ENCODE assay signal across 34 cellular contexts in genomic region chr1:59949648-59950047, GRCh38. TPM values are rescaled to one million over a fixed set of nuclear protein-coding genes. Genes with fewer than 3 reads are reported as not detected.
DNase-seq lines count a peak whose midpoint lies in the region; ATAC-seq and TF ChIP-seq lines count a peak whose summit lies in the region.
"Had no signal": no experiment of that assay in that cellular context is flagged by ENCODE, and none has a peak within 500 bp of the region (broad histone marks: within the 10 kb centered on the region; RNA-seq: fewer than 3 reads in every experiment).

No MANE protein-coding gene starts in this region.

- no peaks in the 10 kb centered on the region for H3K27me3 ChIP-seq in BE2C
- H3K27me3 ChIP-seq: BLaER1; BLaER1 treated with 17β-estradiol and CSF1 and Interleukin-3, amounts not matched to agents 10 nM and 100 nM had no signal

- DNase-seq in HT-29 (ENCODE audit: low spot score) = peak; percentile 12
- no peak for DNase-seq in left colon
- no peak for DNase-seq in mucosa of descending colon
- DNase-seq in BE2C = no peak
- no peak for DNase-seq in NCI-H774 (lab: John Stamatoyannopoulos, UW)
- DNase-seq: 8988T; ACHN; AML-193; C1 segment of cervical spinal cord; Caco-2; Calu3; CD4-positive, alpha-beta memory T cell; CD4-positive, alpha-beta T cell; CD4-positive, CD25-positive, alpha-beta regulatory T cell; CD8-positive, alpha-beta memory T cell; CD8-positive, alpha-beta T cell; COR-L47; DMS 273 treated with DMSO at 0.1 percent for 48 hours; DMS153; DMS53; DMS79; DMS79 treated with DMSO at 0.1 percent for 48 hours; DND-41; EL had no signal

- no peaks in the 10 kb centered on the region for H3K9me3 ChIP-seq in mucosa of descending colon
- H3K9me3 ChIP-seq in BE2C = no peaks in the 10 kb centered on the region
- H3K9me3 ChIP-seq: A549; BLaER1; BLaER1 treated with 17β-estradiol and CSF1 and Interleukin-3, amounts not matched to agents 10 nM and 100 nM; Caco-2 had no signal

- intact Hi-C loops in left colon (cut with DNase I, micrococcal nuclease) (loop anchor here in 1 of 2 donors (5.0 kb wide), 1 partner anchor 72 kb away; no protein-coding TSS in a partner anchor), mucosa of descending colon (cut with DNase I, micrococcal nuclease) (no loop called here)

- no peak overlapping the region for H3K4me3 ChIP-seq in mucosa of descending colon
- H3K4me3 ChIP-seq in BE2C (ENCODE audit: low read depth, low read length) = no peak overlapping the region
- H3K4me3 ChIP-seq: A549; BLaER1; BLaER1 treated with 17β-estradiol and CSF1 and Interleukin-3, amounts not matched to agents 10 nM and 100 nM had no signal

- H3K27ac ChIP-seq in VCaP = peak overlapping the region; percentile 9; the same call in 1 of the 2 replicates
- H3K27ac ChIP-seq: 22Rv1; A549; BLaER1; BLaER1 treated with 17β-estradiol and CSF1 and Interleukin-3, amounts not matched to agents 10 nM and 100 nM; C4-2B had no signal

- TF ChIP-seq CTCF in VCaP (conservative IDR thresholded peaks at IDR 0.05) = no peak
- no peak for TF ChIP-seq CTCF in mucosa of descending colon (IDR thresholded peaks at IDR 0.05)
- no peak for TF ChIP-seq CTCF in BE2C (IDR thresholded peaks at IDR 0.05; ENCODE audit: low read depth, low read length)

- H3K36me3 ChIP-seq in mucosa of descending colon (ENCODE audit: low read depth) (no peaks in the 10 kb centered on the region), BE2C (no peaks in the 10 kb centered on the region)
- H3K36me3 ChIP-seq: BLaER1; BLaER1 treated with 17β-estradiol and CSF1 and Interleukin-3, amounts not matched to agents 10 nM and 100 nM had no signal

- ATAC-seq in left colon (peak; percentile 81), mucosa of descending colon (peak; percentile 57), HG02759 (IDR thresholded peaks at IDR 0.05; ENCODE audit: unreplicated experiment) (no peak), GM21423 (IDR thresholded peaks at IDR 0.05; ENCODE audit: unreplicated experiment) (no peak)
- ATAC-seq: A549; CD8-positive, alpha-beta T cell had no signal

- no peaks in the 10 kb centered on the region for H3K4me1 ChIP-seq in mucosa of descending colon (ENCODE audit: low read depth)
- no peaks in the 10 kb centered on the region for H3K4me1 ChIP-seq in BE2C
- H3K4me1 ChIP-seq: A549, BLaER1, Caco-2 had no signal

RNA-seq across cellular contexts. Expression of gene CYP2J2, which starts 23.1 kb away (rescaled TPM):
- total RNA-seq in HT-29 (2014; rRNA removed; shearing (Covaris generic)) = not detected in 2 replicates
- total RNA-seq in left colon (10 to 100 TPM; 31.1 to 61.6 TPM), mucosa of descending colon (10 to 100 TPM; 21.8 to 58.6 (median 45.6) TPM)
- polyA plus RNA-seq in BE2C (2012; ENCODE audit: insufficient read depth, insufficient read length, low read depth) = not detected
- total RNA-seq: A172; CD4-positive, CD25-positive, alpha-beta regulatory T cell had no signal
- polyA plus RNA-seq: CD14-positive monocyte had no signal

Comparison
In these comparisons a context has a peak if more than half of its experiments do, and no peak if none do; other contexts are left out.
1. ATAC-seq: peak in left colon (single experiment) and mucosa of descending colon (single experiment); none in HG02759 (single experiment) and GM21423 (single experiment).
2. RNA of gene CYP2J2, which starts 23.1 kb away (total RNA-seq): 31.1 to 61.6 TPM in left colon and 21.8 to 58.6 TPM in mucosa of descending colon; not detected in HT-29; every median in the first group is over 10 times any median in the second.